ENCODE assay signal across 1 cellular context in genomic region chr19:43432866-43433673, GRCh38.
TF ChIP-seq lines count a peak whose summit lies in the region.

No MANE protein-coding gene starts in this region.

TF ChIP-seq in neural cell, 6 proteins besides CTCF, POLR2A, EP300 and RAD21 (continued from another document):
- TF ChIP-seq, protein P1, sequence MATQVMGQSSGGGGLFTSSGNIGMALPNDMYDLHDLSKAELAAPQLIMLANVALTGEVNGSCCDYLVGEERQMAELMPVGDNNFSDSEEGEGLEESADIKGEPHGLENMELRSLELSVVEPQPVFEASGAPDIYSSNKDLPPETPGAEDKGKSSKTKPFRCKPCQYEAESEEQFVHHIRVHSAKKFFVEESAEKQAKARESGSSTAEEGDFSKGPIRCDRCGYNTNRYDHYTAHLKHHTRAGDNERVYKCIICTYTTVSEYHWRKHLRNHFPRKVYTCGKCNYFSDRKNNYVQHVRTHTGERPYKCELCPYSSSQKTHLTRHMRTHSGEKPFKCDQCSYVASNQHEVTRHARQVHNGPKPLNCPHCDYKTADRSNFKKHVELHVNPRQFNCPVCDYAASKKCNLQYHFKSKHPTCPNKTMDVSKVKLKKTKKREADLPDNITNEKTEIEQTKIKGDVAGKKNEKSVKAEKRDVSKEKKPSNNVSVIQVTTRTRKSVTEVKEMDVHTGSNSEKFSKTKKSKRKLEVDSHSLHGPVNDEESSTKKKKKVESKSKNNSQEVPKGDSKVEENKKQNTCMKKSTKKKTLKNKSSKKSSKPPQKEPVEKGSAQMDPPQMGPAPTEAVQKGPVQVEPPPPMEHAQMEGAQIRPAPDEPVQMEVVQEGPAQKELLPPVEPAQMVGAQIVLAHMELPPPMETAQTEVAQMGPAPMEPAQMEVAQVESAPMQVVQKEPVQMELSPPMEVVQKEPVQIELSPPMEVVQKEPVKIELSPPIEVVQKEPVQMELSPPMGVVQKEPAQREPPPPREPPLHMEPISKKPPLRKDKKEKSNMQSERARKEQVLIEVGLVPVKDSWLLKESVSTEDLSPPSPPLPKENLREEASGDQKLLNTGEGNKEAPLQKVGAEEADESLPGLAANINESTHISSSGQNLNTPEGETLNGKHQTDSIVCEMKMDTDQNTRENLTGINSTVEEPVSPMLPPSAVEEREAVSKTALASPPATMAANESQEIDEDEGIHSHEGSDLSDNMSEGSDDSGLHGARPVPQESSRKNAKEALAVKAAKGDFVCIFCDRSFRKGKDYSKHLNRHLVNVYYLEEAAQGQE (IDR thresholded peaks at IDR 0.05; ENCODE audit: borderline replicate concordance), result no peak
- TF ChIP-seq MXI1 (conservative IDR thresholded peaks at IDR 0.05; ENCODE audit: poor library complexity, severe bottlenecking) (no peak), EZH2 (IDR thresholded peaks at IDR 0.05; ENCODE audit: borderline replicate concordance, insufficient read depth, low read length, poor library complexity, severe bottlenecking) (no peak), POLR2AphosphoS5 (IDR thresholded peaks at IDR 0.05) (no peak), SMC3 (conservative IDR thresholded peaks at IDR 0.05; ENCODE audit: poor library complexity) (no peak)
TF ChIP-seq in neural cell: peak in this region for 0.
